ENCODE assay signal across 13 cellular contexts in the genomic region with DNA sequence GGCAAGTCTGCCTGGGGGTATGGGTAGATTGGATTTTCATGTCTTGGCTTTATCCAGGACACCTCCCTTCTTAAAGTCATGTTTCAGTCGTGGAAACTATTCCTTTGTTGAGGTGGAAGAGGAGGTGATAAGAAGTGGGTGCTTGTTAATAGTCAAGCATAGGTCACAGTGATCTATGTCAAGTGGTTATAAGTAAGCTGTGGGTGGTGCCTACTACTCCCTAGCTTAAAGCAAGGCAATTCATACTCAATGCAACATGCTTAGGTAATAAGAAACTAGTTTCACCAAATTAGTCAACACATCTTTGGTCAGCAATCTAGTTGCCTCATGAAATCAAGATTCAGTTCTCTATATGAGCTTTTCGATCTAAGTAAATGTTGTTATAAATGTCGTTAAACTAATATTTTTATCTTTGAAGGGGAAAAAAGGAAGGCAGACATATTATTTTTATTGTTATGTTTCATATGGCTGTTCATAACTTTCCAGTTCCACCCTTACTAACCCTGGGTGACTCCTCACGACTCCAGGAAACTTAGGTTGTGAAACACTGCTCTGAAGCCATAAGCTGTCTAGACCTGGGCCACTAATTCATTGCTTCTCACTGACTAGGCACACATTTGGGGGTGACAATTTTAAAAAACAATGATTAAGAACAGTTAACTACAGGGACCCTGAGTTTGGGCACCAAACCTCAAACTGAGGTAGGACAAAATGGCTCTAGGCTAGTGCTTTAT. TPM values are rescaled to one million over a fixed set of nuclear protein-coding genes. Genes with fewer than 3 reads are reported as not detected.
DNase-seq lines count a peak whose midpoint lies in the region; ATAC-seq and TF ChIP-seq lines count a peak whose summit lies in the region.
"Had no signal": no experiment of that assay in that cellular context is flagged by ENCODE, and none has a peak within 500 bp of the region (broad histone marks: within the 10 kb centered on the region; RNA-seq: fewer than 3 reads in every experiment).

No MANE protein-coding gene starts in this region.

- H3K9me3 ChIP-seq in esophagus squamous epithelium = no peaks in the 10 kb centered on the region
- no peaks in the 10 kb centered on the region for H3K9me3 ChIP-seq in vagina
- H3K9me3 ChIP-seq: psoas muscle had no signal

- DNase-seq in esophagus squamous epithelium (lab: John Stamatoyannopoulos, UW) (no peak), vagina (ENCODE audit: extremely low spot score in 2 of 2) (no peak), NCI-H748 treated with DMSO at 0.1 percent for 48 hours (lab: John Stamatoyannopoulos, UW) (no peak), SHP77 (lab: John Stamatoyannopoulos, UW) (no peak)
- DNase-seq in stimulated activated naive CD4-positive, alpha-beta T cell (lab: John Stamatoyannopoulos, UW) = no peak
- DNase-seq: NCI-H1436, psoas muscle, transverse colon had no signal

- H3K27ac ChIP-seq in esophagus squamous epithelium (peak overlapping the region; percentile 28 to 63 (median 52)), vagina (no peak overlapping the region)
- H3K27ac ChIP-seq: gastroesophageal sphincter, psoas muscle had no signal

- H3K36me3 ChIP-seq in esophagus squamous epithelium = no peaks in the 10 kb centered on the region
- H3K36me3 ChIP-seq in vagina = no peaks in the 10 kb centered on the region
- H3K36me3 ChIP-seq: gastroesophageal sphincter, transverse colon had no signal

- H3K27me3 ChIP-seq in esophagus squamous epithelium (no peaks in the 10 kb centered on the region), vagina (no peaks in the 10 kb centered on the region)
- H3K27me3 ChIP-seq: gastroesophageal sphincter, transverse colon had no signal

- WGBS in esophagus squamous epithelium, 2 donors = 55 to 57% methylated on average over 4 of the region's 4 CpGs

- TF ChIP-seq CTCF in esophagus squamous epithelium (IDR thresholded peaks at IDR 0.05) = no peak
- no peak for TF ChIP-seq CTCF in vagina (IDR thresholded peaks at IDR 0.05)

- intact Hi-C loops in esophagus squamous epithelium (cut with DNase I) (no loop called here), vagina (cut with DNase I) (no loop called here)

- peak; percentile 68 for ATAC-seq in GM18867 (IDR thresholded peaks at IDR 0.05; ENCODE audit: unreplicated experiment)
- ATAC-seq in GM21717 (IDR thresholded peaks at IDR 0.05; ENCODE audit: unreplicated experiment) = peak; percentile 59
- peak; percentile 42 for ATAC-seq in HG03442 (IDR thresholded peaks at IDR 0.05; ENCODE audit: unreplicated experiment)
- ATAC-seq: gastroesophageal sphincter, psoas muscle had no signal

- TF ChIP-seq POLR2A in esophagus squamous epithelium (IDR thresholded peaks at IDR 0.05) (no peak), vagina (IDR thresholded peaks at IDR 0.05) (no peak)

- H3K4me1 ChIP-seq in esophagus squamous epithelium (peaks cover 0 to 8% (median 0%) of the 10 kb centered on the region in 3 donors), vagina (no peaks in the 10 kb centered on the region)
- H3K4me1 ChIP-seq: gastroesophageal sphincter, psoas muscle had no signal

- H3K4me3 ChIP-seq in esophagus squamous epithelium (no peak overlapping the region), vagina (no peak overlapping the region)
- H3K4me3 ChIP-seq: gastroesophageal sphincter, psoas muscle, transverse colon had no signal

RNA-seq across cellular contexts. Expression of gene ABCB11, which starts 5.8 kb away (rescaled TPM):
- total RNA-seq in esophagus squamous epithelium (under 1 TPM in 2 of 4 donors, not detected in 2; 0.18 to 0.68 TPM), vagina (not detected)
- total RNA-seq: chondrocyte had no signal

RNA-seq across cellular contexts. Expression of gene DHRS9, which starts 32.5 kb away (rescaled TPM):
- 10 to 100 TPM in 3 of 4 donors, 1 to 10 TPM in 1; 2.1 to 19.6 (median 14.3) TPM for total RNA-seq in esophagus squamous epithelium
- total RNA-seq in vagina = not detected
- total RNA-seq: chondrocyte had no signal
